ENCODE assay signal across 24 cellular contexts in genomic region chrX:122583526-122583925, GRCh38.
"Had no signal": no experiment of that assay in that cellular context is flagged by ENCODE, and none has a peak within 500 bp of the region (broad histone marks: within the 10 kb centered on the region; RNA-seq: fewer than 3 reads in every experiment).

No MANE protein-coding gene starts in this region.

- ATAC-seq: esophagus mucosa; heart right ventricle; left lobe of liver; mucosa of descending colon; natural killer cell; stimulated activated naive B cell treated with anti-CD40 and anti-IgM and Interleukin-4, amounts not matched to agents 10 μg/mL and 1 μg/mL and 100 μg/mL, for 72 hours; stimulated activated naive CD8-positive, alpha-beta T cell treated with anti-CD3 and anti-CD28 coated beads, Interleukin-15, amount 100 ng/mL, for 72 hours; upper lobe of right lung had no signal

- H3K4me3 ChIP-seq: heart right ventricle, mucosa of descending colon, sigmoid colon, skin epidermis, testis, tibial nerve, upper lobe of right lung, vagina had no signal

- H3K4me3 Mint-ChIP-seq: endodermal cell; natural killer cell; neural crest cell; stimulated activated naive B cell treated with anti-CD40 and anti-IgM and Interleukin-4, amounts not matched to agents 10 μg/mL and 1 μg/mL and 100 μg/mL, for 72 hours; stimulated activated naive CD8-positive, alpha-beta T cell treated with anti-CD3 and anti-CD28 coated beads, Interleukin-15, amount 100 ng/mL, for 72 hours had no signal

- H3K36me3 Mint-ChIP-seq: natural killer cell; stimulated activated naive B cell treated with anti-CD40 and anti-IgM and Interleukin-4, amounts not matched to agents 10 μg/mL and 1 μg/mL and 100 μg/mL, for 72 hours had no signal

- H3K4me1 Mint-ChIP-seq: endodermal cell; natural killer cell; neural crest cell; stimulated activated naive B cell treated with anti-CD40 and anti-IgM and Interleukin-4, amounts not matched to agents 10 μg/mL and 1 μg/mL and 100 μg/mL, for 72 hours; stimulated activated naive CD8-positive, alpha-beta T cell treated with anti-CD3 and anti-CD28 coated beads, Interleukin-15, amount 100 ng/mL, for 72 hours had no signal

- FAIRE-seq: endothelial cell of umbilical vein, frontal cortex, islet of Langerhans had no signal

- DNase-seq: effector CD4-positive, alpha-beta T cell; endodermal cell; heart right ventricle; hypothalamus; kidney glomerular epithelial cell; mucosa of descending colon; natural killer cell; posterior cingulate gyrus; sigmoid colon; stimulated activated CD4-positive, alpha-beta T cell treated with anti-CD3 and anti-CD28 coated beads, Interleukin-2, amount 100 ng/mL, for 24 hours; stimulated activated CD4-positive, alpha-beta T cell treated with anti-CD3 and anti-CD28 coated beads, Interleukin-4, amount 100 ng/mL, for 4 hours; stimulated activated naive B cell treated with anti-CD40 and anti-IgM and Interleukin-4, amounts not matched to agents 10 μg/mL and 1 μg/mL and 100 μg/mL, for 72 hours; stimulated activated naive CD8-positive, alpha-beta T cell treated with anti-CD3 and anti-CD28 coated beads, Interleukin-15, amount 100 ng/mL, for 72 hours; testis; upper lobe of right lung had no signal

- H3K27me3 Mint-ChIP-seq: stimulated activated naive B cell treated with anti-CD40 and anti-IgM and Interleukin-4, amounts not matched to agents 10 μg/mL and 1 μg/mL and 100 μg/mL, for 72 hours; stimulated activated naive CD8-positive, alpha-beta T cell treated with anti-CD3 and anti-CD28 coated beads, Interleukin-15, amount 100 ng/mL, for 72 hours had no signal

- H3K27ac Mint-ChIP-seq: endodermal cell; natural killer cell; stimulated activated naive B cell treated with anti-CD40 and anti-IgM and Interleukin-4, amounts not matched to agents 10 μg/mL and 1 μg/mL and 100 μg/mL, for 72 hours; stimulated activated naive CD8-positive, alpha-beta T cell treated with anti-CD3 and anti-CD28 coated beads, Interleukin-15, amount 100 ng/mL, for 72 hours had no signal
